Comparison of ENCODE assay signal across 1 cellular context in the genomic region with DNA sequence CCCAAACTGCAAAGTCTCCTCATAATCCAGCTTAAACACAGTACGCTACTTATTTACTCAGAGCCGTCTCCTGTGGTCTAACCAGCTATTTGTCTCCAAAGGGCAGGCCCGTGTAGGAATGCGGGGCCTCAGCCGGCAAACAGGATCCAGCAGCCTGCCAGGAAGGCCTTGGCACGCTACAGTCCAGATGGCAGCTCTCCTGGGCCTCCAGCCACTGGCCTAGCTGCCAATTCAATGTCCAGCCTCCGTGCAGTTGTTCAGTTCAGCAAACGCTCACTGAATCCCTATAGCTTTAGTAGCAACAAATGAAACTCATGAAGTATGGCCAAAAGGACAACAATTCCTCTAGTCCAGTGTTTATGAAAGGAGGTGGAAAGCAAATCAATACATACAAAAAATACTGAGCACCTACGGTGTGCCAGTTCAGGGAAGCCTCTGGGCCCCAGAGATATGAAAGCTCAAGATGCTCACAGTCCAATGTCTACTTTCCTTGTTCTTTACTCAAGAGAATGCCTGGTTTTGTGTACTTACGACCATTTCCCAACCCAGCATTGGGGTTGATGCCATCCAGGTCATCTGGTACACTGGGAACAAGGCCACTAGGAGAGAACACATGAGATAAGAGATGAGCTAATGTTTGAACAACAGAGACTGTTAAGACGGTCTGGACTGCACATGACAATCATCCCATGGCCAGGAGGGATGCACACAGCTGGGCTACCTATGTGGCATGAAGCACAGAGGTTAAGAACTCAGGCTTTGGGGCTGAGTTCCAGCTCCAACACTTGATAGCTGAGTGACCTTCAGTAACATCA.
TF ChIP-seq lines count a peak whose summit lies in the region.

No MANE protein-coding gene starts in this region.

TF ChIP-seq in HepG2, 621 proteins besides CTCF, POLR2A, EP300 and RAD21 (continued from another document and continues in another):
- TF ChIP-seq FUBP1 (CRISPR knock-in tag; IDR thresholded peaks at IDR 0.05; ENCODE audit: borderline replicate concordance) (no peak), KLF16 (CRISPR knock-in tag; IDR thresholded peaks at IDR 0.05) (peak in 1 of 2 experiments; percentile 91; a peak in 2 of 4 replicates), ZNF773 (CRISPR knock-in tag; IDR thresholded peaks at IDR 0.05; ENCODE audit: borderline replicate concordance) (no peak), NAIF1 (CRISPR knock-in tag; IDR thresholded peaks at IDR 0.05; ENCODE audit: borderline replicate concordance) (no peak), ZNF775 (CRISPR knock-in tag; IDR thresholded peaks at IDR 0.05; ENCODE audit: borderline replicate concordance) (no peak), ATM (IDR thresholded peaks at IDR 0.05; ENCODE audit: borderline replicate concordance) (no peak), ZNF136 (CRISPR knock-in tag; IDR thresholded peaks at IDR 0.05; ENCODE audit: low read depth) (peak; percentile 84; the same call in 1 of the 2 replicates), ZBTB43 (CRISPR knock-in tag; conservative IDR thresholded peaks at IDR 0.05) (0 out of 2 replicates have a peak, but pooled peaks have one; percentile 44), KMT2A (CRISPR knock-in tag; IDR thresholded peaks at IDR 0.05) (peak; percentile 72), ZNF431 (CRISPR knock-in tag; IDR thresholded peaks at IDR 0.05; ENCODE audit: borderline replicate concordance, low read depth) (peak; percentile 75; the same call in 1 of the 2 replicates), ZNF441 (CRISPR knock-in tag; IDR thresholded peaks at IDR 0.05; ENCODE audit: borderline replicate concordance) (no peak; the same call in 1 of the 2 replicates), ARHGAP35 (CRISPR knock-in tag; IDR thresholded peaks at IDR 0.05; ENCODE audit: borderline replicate concordance) (0 out of 2 replicates have a peak, but pooled peaks have one; percentile 7), PHF8 (CRISPR knock-in tag; IDR thresholded peaks at IDR 0.05) (peak; percentile 42; the same call in 1 of the 2 replicates), TCF7 (IDR thresholded peaks at IDR 0.05; ENCODE audit: low read depth) (peak; percentile 78), IKZF1 (IDR thresholded peaks at IDR 0.05) (no peak), SMYD3 (CRISPR knock-in tag; IDR thresholded peaks at IDR 0.05) (peak; percentile 57; the same call in 1 of the 2 replicates), ZNF460 (CRISPR knock-in tag; IDR thresholded peaks at IDR 0.05; ENCODE audit: borderline replicate concordance) (no peak; the same call in 1 of the 2 replicates), ZNF331 (CRISPR knock-in tag; IDR thresholded peaks at IDR 0.05) (peak; percentile 93), ZNF614 (CRISPR knock-in tag; IDR thresholded peaks at IDR 0.05; ENCODE audit: borderline replicate concordance) (peak; percentile 87), CREM (IDR thresholded peaks at IDR 0.05) (peak; percentile 87), CREM (CRISPR knock-in tag; IDR thresholded peaks at IDR 0.05) (no peak), ZNF274 (CRISPR knock-in tag; IDR thresholded peaks at IDR 0.05) (no peak), CEBPZ (IDR thresholded peaks at IDR 0.05; ENCODE audit: low read length) (no peak), PRDM15 (CRISPR knock-in tag; IDR thresholded peaks at IDR 0.05) (0 out of 2 replicates have a peak, but pooled peaks have one; percentile 32), MAX (IDR thresholded peaks at IDR 0.05) (peak; percentile 79), MED8 (CRISPR knock-in tag; IDR thresholded peaks at IDR 0.05; ENCODE audit: insufficient replicate concordance) (peak; percentile 88), U2AF2 (IDR thresholded peaks at IDR 0.05; ENCODE audit: low read depth, low read length) (no peak), STAT5B (CRISPR knock-in tag; IDR thresholded peaks at IDR 0.05) (no peak), ZNF607 (CRISPR knock-in tag; IDR thresholded peaks at IDR 0.05; ENCODE audit: borderline replicate concordance) (peak; percentile 67; the same call in 1 of the 2 replicates), TAF1 (CRISPR knock-in tag; IDR thresholded peaks at IDR 0.05) (0 out of 2 replicates have a peak, but pooled peaks have one; percentile 31), POLR2G (IDR thresholded peaks at IDR 0.05; ENCODE audit: low read depth, low read length) (no peak)
- TF ChIP-seq, protein P1, sequence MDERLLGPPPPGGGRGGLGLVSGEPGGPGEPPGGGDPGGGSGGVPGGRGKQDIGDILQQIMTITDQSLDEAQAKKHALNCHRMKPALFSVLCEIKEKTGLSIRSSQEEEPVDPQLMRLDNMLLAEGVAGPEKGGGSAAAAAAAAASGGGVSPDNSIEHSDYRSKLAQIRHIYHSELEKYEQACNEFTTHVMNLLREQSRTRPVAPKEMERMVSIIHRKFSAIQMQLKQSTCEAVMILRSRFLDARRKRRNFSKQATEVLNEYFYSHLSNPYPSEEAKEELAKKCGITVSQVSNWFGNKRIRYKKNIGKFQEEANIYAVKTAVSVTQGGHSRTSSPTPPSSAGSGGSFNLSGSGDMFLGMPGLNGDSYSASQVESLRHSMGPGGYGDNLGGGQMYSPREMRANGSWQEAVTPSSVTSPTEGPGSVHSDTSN (CRISPR knock-in tag; IDR thresholded peaks at IDR 0.05), result no peak
- TF ChIP-seq, protein P2, sequence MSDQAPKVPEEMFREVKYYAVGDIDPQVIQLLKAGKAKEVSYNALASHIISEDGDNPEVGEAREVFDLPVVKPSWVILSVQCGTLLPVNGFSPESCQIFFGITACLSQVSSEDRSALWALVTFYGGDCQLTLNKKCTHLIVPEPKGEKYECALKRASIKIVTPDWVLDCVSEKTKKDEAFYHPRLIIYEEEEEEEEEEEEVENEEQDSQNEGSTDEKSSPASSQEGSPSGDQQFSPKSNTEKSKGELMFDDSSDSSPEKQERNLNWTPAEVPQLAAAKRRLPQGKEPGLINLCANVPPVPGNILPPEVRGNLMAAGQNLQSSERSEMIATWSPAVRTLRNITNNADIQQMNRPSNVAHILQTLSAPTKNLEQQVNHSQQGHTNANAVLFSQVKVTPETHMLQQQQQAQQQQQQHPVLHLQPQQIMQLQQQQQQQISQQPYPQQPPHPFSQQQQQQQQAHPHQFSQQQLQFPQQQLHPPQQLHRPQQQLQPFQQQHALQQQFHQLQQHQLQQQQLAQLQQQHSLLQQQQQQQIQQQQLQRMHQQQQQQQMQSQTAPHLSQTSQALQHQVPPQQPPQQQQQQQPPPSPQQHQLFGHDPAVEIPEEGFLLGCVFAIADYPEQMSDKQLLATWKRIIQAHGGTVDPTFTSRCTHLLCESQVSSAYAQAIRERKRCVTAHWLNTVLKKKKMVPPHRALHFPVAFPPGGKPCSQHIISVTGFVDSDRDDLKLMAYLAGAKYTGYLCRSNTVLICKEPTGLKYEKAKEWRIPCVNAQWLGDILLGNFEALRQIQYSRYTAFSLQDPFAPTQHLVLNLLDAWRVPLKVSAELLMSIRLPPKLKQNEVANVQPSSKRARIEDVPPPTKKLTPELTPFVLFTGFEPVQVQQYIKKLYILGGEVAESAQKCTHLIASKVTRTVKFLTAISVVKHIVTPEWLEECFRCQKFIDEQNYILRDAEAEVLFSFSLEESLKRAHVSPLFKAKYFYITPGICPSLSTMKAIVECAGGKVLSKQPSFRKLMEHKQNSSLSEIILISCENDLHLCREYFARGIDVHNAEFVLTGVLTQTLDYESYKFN (CRISPR knock-in tag; conservative IDR thresholded peaks at IDR 0.05), result peak; percentile 98
- TF ChIP-seq, protein P3, sequence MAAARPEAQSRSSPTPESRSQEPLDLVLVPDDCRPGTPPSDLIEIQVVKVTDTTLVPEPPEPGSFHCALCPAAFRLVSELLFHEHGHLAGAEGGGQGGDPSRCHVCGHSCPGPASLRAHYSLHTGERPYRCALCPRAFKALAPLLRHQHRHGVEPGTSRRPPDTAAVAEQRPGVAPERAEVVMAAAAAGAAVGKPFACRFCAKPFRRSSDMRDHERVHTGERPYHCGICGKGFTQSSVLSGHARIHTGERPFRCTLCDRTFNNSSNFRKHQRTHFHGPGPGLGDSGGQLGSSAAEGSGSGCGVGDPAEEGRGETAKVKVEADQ (CRISPR knock-in tag; IDR thresholded peaks at IDR 0.05; ENCODE audit: borderline replicate concordance), result no peak; the same call in 1 of the 2 replicates
- TF ChIP-seq, protein P4, sequence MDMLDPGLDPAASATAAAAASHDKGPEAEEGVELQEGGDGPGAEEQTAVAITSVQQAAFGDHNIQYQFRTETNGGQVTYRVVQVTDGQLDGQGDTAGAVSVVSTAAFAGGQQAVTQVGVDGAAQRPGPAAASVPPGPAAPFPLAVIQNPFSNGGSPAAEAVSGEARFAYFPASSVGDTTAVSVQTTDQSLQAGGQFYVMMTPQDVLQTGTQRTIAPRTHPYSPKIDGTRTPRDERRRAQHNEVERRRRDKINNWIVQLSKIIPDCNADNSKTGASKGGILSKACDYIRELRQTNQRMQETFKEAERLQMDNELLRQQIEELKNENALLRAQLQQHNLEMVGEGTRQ (IDR thresholded peaks at IDR 0.05; ENCODE audit: low read depth, low read length), result peak; percentile 40; the same call in 1 of the 2 replicates
- TF ChIP-seq, protein P4 (CRISPR knock-in tag; IDR thresholded peaks at IDR 0.05; ENCODE audit: borderline replicate concordance), result peak; percentile 42; the same call in 1 of the 2 replicates
